In genomic region chr9:133005221-133005760, GRCh38 we compare ENCODE assay signal across 24 cellular contexts. TPM values are rescaled to one million over a fixed set of nuclear protein-coding genes. Genes with fewer than 3 reads are reported as not detected.
"Had no signal": no experiment of that assay in that cellular context is flagged by ENCODE, and none has a peak within 500 bp of the region (broad histone marks: within the 10 kb centered on the region; RNA-seq: fewer than 3 reads in every experiment).

No MANE protein-coding gene starts in this region.

- H3K27ac Mint-ChIP-seq: naive B cell, nephron had no signal

- H3K36me3 ChIP-seq: colonic mucosa, heart right ventricle, left ventricle myocardium inferior, spleen had no signal

- H3K4me3 ChIP-seq: colonic mucosa, heart right ventricle, left ventricle myocardium inferior, lung, spleen had no signal

- H3K9me3 ChIP-seq: colonic mucosa, left ventricle myocardium inferior had no signal

- H3K4me3 Mint-ChIP-seq: immature natural killer cell, naive B cell, nephron had no signal

- H3K27ac ChIP-seq: colonic mucosa, heart right ventricle, left ventricle myocardium inferior had no signal

- DNase-seq: colonic mucosa; effector CD4-positive, alpha-beta T cell; foreskin melanocyte; heart right ventricle; immature natural killer cell; left cardiac atrium; left ventricle myocardium inferior; mesenchymal stem cell; naive B cell; spleen; stimulated activated CD4-positive, alpha-beta T cell treated with anti-CD3 and anti-CD28 coated beads, Interleukin-15, amount 100 ng/mL, for 24 hours; stimulated activated CD4-positive, alpha-beta T cell treated with anti-CD3 and anti-CD28 coated beads, Interleukin-2, amount 100 ng/mL, for 24 hours; stimulated activated CD4-positive, alpha-beta T cell treated with anti-CD3 and anti-CD28 coated beads, Interleukin-4, amount 100 ng/mL, for 4 hours; stimulated activated naive CD4-positive, alpha-beta T cell; trophoblast cell had no signal

- FAIRE-seq: keratinocyte had no signal

- H3K36me3 Mint-ChIP-seq: immature natural killer cell had no signal

- H3K4me1 ChIP-seq: heart right ventricle, left ventricle myocardium inferior had no signal

RNA-seq across cellular contexts. Expression of gene GFI1B, which starts 26.8 kb away (rescaled TPM):
- total RNA-seq: dermis microvascular lymphatic vessel endothelial cell, glomerular endothelial cell, omental fat pad, pulmonary artery endothelial cell, sciatic nerve had no signal
- polyA plus RNA-seq: keratinocyte had no signal

RNA-seq across cellular contexts. Expression of gene CEL, which starts 56.5 kb away (rescaled TPM):
- total RNA-seq: skeletal muscle tissue had no signal
- polyA plus RNA-seq: immature natural killer cell had no signal
